8 cellular contexts compared by ENCODE assay signal in the genomic region with DNA sequence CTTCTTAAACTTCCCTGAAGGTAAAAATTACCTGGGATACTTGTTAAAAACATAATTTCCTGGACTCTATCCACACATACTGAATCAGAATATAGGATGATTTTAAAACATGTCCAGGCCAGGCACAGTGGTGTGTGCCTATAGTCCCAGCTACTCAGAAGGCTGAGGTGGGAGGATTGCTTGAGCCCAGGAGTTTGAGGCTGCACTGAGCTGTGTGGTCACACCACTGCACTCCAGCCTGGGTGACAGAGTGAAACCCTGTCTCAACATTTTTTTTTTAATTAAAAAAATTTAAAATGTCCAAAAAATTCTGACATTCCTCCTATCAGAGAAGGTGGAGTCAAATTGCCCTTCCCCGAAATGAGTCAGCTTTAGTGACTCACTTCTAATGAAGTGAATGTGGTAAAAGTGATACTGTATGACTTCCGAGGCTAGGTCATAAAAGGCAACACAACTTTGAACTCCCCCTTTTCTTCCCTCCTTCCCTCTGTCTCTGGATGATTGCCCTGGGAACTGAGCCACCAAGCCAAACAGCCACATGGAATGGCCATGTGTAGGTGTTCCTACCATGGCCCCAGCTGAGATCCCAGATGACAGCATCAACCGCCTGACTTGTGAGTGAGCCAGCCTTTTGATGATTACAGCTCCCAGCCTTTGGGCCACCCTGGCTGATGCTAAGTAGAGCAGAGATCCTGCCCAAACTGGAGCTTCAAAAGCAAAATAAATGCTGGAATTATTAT.
DNase-seq lines count a peak whose midpoint lies in the region; ATAC-seq and TF ChIP-seq lines count a peak whose summit lies in the region.

No MANE protein-coding gene starts in this region.

- TF ChIP-seq POLR2A in NB4 (IDR thresholded peaks at IDR 0.05; ENCODE audit: extremely low read depth, insufficient read length), result no peak

- peak overlapping the region in 1 of 2 donors; percentile 20 for H3K27ac Mint-ChIP-seq in stimulated activated naive CD8-positive, alpha-beta T cell treated with anti-CD3 and anti-CD28 coated beads, Interleukin-15, amount 100 ng/mL, for 72 hours

- TF ChIP-seq CTCF in NB4 (IDR thresholded peaks at IDR 0.05; ENCODE audit: low read depth, low read length) (no peak), astrocyte of the cerebellum (IDR thresholded peaks at IDR 0.05; ENCODE audit: low read depth, low read length, missing control alignments) (no peak)

- H3K4me3 ChIP-seq in NB4 (ENCODE audit: low read depth, low read length) (no peak overlapping the region), astrocyte of the cerebellum (ENCODE audit: low read depth, low read length) (no peak overlapping the region)

- H3K9me3 Mint-ChIP-seq in stimulated activated naive CD8-positive, alpha-beta T cell treated with anti-CD3 and anti-CD28 coated beads, Interleukin-15, amount 100 ng/mL, for 72 hours, result no peaks in the 10 kb centered on the region

- in situ Hi-C loops in astrocyte of the cerebellum (cut with HindIII; ENCODE audit: low sequenced_read_pairs), result no loop called here

- peaks cover 28% of the 10 kb centered on the region for H3K4me1 Mint-ChIP-seq in stimulated activated naive CD8-positive, alpha-beta T cell treated with anti-CD3 and anti-CD28 coated beads, Interleukin-15, amount 100 ng/mL, for 72 hours

- peak; percentile 95 for ATAC-seq in stimulated activated naive CD8-positive, alpha-beta T cell treated with anti-CD3 and anti-CD28 coated beads, Interleukin-15, amount 100 ng/mL, for 72 hours
- no peak for ATAC-seq in HG02840 (IDR thresholded peaks at IDR 0.05; ENCODE audit: low FRiP score, unreplicated experiment)

- DNase-seq in activated CD8-positive, alpha-beta memory T cell treated with anti-CD3 and anti-CD28 coated beads for 24 hours, result peak; percentile 65
- no peak for DNase-seq in activated CD8-positive, alpha-beta memory T cell treated with anti-CD3 and anti-CD28 coated beads, Interleukin-2, amount 50 U/mL, for 4 hours
- DNase-seq in NB4 (ENCODE audit: low read depth) (peak; percentile 75), astrocyte of the cerebellum (ENCODE audit: low read depth) (peak; percentile 78), kidney tubule cell (ENCODE audit: low spot score) (peak; percentile 100), NCI-H774 (lab: John Stamatoyannopoulos, UW) (no peak)
- DNase-seq in stimulated activated naive CD8-positive, alpha-beta T cell treated with anti-CD3 and anti-CD28 coated beads, Interleukin-15, amount 100 ng/mL, for 72 hours, result peak; percentile 7 to 26

- H3K4me3 Mint-ChIP-seq in stimulated activated naive CD8-positive, alpha-beta T cell treated with anti-CD3 and anti-CD28 coated beads, Interleukin-15, amount 100 ng/mL, for 72 hours, result peak overlapping the region in 1 of 2 donors; percentile 55

- no peaks in the 10 kb centered on the region for H3K27me3 Mint-ChIP-seq in stimulated activated naive CD8-positive, alpha-beta T cell treated with anti-CD3 and anti-CD28 coated beads, Interleukin-15, amount 100 ng/mL, for 72 hours

Comparison
In these comparisons a context has a peak if more than half of its experiments do, and no peak if none do; other contexts are left out.
1. DNase-seq: peak in activated CD8-positive, alpha-beta memory T cell treated with anti-CD3 and anti-CD28 coated beads for 24 hours (single experiment), NB4 (single experiment), astrocyte of the cerebellum (single experiment), kidney tubule cell (single experiment) and stimulated activated naive CD8-positive, alpha-beta T cell treated with anti-CD3 and anti-CD28 coated beads, Interleukin-15, amount 100 ng/mL, for 72 hours (2 of 2); none in activated CD8-positive, alpha-beta memory T cell treated with anti-CD3 and anti-CD28 coated beads, Interleukin-2, amount 50 U/mL, for 4 hours (single experiment) and NCI-H774 (single experiment).